Comparison of ENCODE assay signal across 11 cellular contexts in genomic region chr17:41691031-41691777, GRCh38. TPM values are rescaled to one million over a fixed set of nuclear protein-coding genes. Genes with fewer than 3 reads are reported as not detected.
DNase-seq lines count a peak whose midpoint lies in the region; ATAC-seq and TF ChIP-seq lines count a peak whose summit lies in the region.
"Had no signal": no experiment of that assay in that cellular context is flagged by ENCODE, and none has a peak within 500 bp of the region (broad histone marks: within the 10 kb centered on the region; RNA-seq: fewer than 3 reads in every experiment).

No MANE protein-coding gene starts in this region.

- peak overlapping the region in 2 of 12 donors; percentile 22 to 99 for H3K27ac ChIP-seq in heart left ventricle
- peak overlapping the region; percentile 97 to 100 (median 98) for H3K27ac ChIP-seq in transverse colon

- H3K27me3 ChIP-seq in heart left ventricle (no peaks in the 10 kb centered on the region), transverse colon (no peaks in the 10 kb centered on the region), BE2C (no peaks in the 10 kb centered on the region)

- peaks cover 0 to 65% (median 62%) of the 10 kb centered on the region in 9 donors for H3K36me3 ChIP-seq in heart left ventricle
- peaks cover 0 to 47% (median 26%) of the 10 kb centered on the region in 4 donors for H3K36me3 ChIP-seq in transverse colon
- H3K36me3 ChIP-seq in BE2C: peaks cover 53% of the 10 kb centered on the region

- TF ChIP-seq POLR2A in heart left ventricle (IDR thresholded peaks at IDR 0.05) (no peak), transverse colon (IDR thresholded peaks at IDR 0.05) (no peak)

- H3K4me1 Mint-ChIP-seq in activated T-helper 1 cell treated with anti-CD3 and anti-CD28 coated beads, Interleukin-12 subunit alpha, Interleukin-12 subunit beta, Interleukin-2, Interleukin-4 antibody, amounts not matched to agents 30 ng/mL and 10 ng/mL and 1 ng/mL, durations not matched to agents 14 hours and 24 hours and 36 hours (ENCODE audit: low read depth): peaks cover 36% of the 10 kb centered on the region

- peak overlapping the region; percentile 44 for H3K27ac Mint-ChIP-seq in activated T-helper 1 cell treated with anti-CD3 and anti-CD28 coated beads, Interleukin-12 subunit alpha, Interleukin-12 subunit beta, Interleukin-2, Interleukin-4 antibody, amounts not matched to agents 30 ng/mL and 10 ng/mL and 1 ng/mL, durations not matched to agents 14 hours and 24 hours and 36 hours

- in situ Hi-C loops in transverse colon (cut with MboI; ENCODE audit: low pct_ligation_motif_present in 1 of 4, low pct_unique_long_range_greater_than_20kb in 1 of 4, low sequenced_read_pairs in 3 of 4): no loop called here

- TF ChIP-seq CTCF in heart left ventricle (IDR thresholded peaks at IDR 0.05) (no peak), fibroblast of villous mesenchyme (IDR thresholded peaks at IDR 0.05; ENCODE audit: insufficient read depth, low read depth, low read length) (no peak), transverse colon (IDR thresholded peaks at IDR 0.05) (no peak), BE2C (IDR thresholded peaks at IDR 0.05; ENCODE audit: low read depth, low read length) (no peak)

- no peaks in the 10 kb centered on the region for H3K9me3 ChIP-seq in heart left ventricle
- H3K9me3 ChIP-seq in transverse colon: no peaks in the 10 kb centered on the region
- no peaks in the 10 kb centered on the region for H3K9me3 ChIP-seq in BE2C

- H3K4me3 ChIP-seq in heart left ventricle: peak overlapping the region in 8 of 12 donors; percentile 75 to 99 (median 87)
- peak overlapping the region; percentile 97 for H3K4me3 ChIP-seq in fibroblast of villous mesenchyme (ENCODE audit: low read depth, low read length)
- H3K4me3 ChIP-seq in transverse colon: peak overlapping the region in 1 of 4 donors; percentile 70
- H3K4me3 ChIP-seq in BE2C (ENCODE audit: low read depth, low read length): no peak overlapping the region; the same call in 1 of the 2 replicates

- H3K4me3 Mint-ChIP-seq in activated T-helper 1 cell treated with anti-CD3 and anti-CD28 coated beads, Interleukin-12 subunit alpha, Interleukin-12 subunit beta, Interleukin-2, Interleukin-4 antibody, amounts not matched to agents 30 ng/mL and 10 ng/mL and 1 ng/mL, durations not matched to agents 14 hours and 24 hours and 36 hours: peak overlapping the region; percentile 96

- intact Hi-C loops in heart left ventricle (cut with DNase I): loop anchor here in 2 of 10 donors (5.0 to 10.0 kb wide), 2 partner anchors 84 to 86 kb away; no protein-coding TSS in a partner anchor
- intact Hi-C loops in Right ventricle myocardium inferior (cut with DNase I): no loop called here
- intact Hi-C loops in activated T-helper 1 cell treated with anti-CD3 and anti-CD28 coated beads, Interleukin-12 subunit alpha, Interleukin-12 subunit beta, Interleukin-2, Interleukin-4 antibody, amounts not matched to agents 30 ng/mL and 10 ng/mL and 1 ng/mL, durations not matched to agents 14 hours and 24 hours and 36 hours (cut with micrococcal nuclease): no loop called here
- intact Hi-C loops in transverse colon (cut with DNase I; ENCODE audit: low total_unique reads): no loop called here

- ATAC-seq in heart left ventricle: no peak
- ATAC-seq in Right ventricle myocardium inferior: no peak
- no peak for ATAC-seq in activated CD4-positive, CD25-positive, alpha-beta regulatory T cell treated with anti-CD3 and anti-CD28 coated beads, Interleukin-2, amount 50 U/mL, for 24 hours
- no peak for ATAC-seq in GM18520 (IDR thresholded peaks at IDR 0.05; ENCODE audit: unreplicated experiment)

- H3K27me3 Mint-ChIP-seq in activated T-helper 1 cell treated with anti-CD3 and anti-CD28 coated beads, Interleukin-12 subunit alpha, Interleukin-12 subunit beta, Interleukin-2, Interleukin-4 antibody, amounts not matched to agents 30 ng/mL and 10 ng/mL and 1 ng/mL, durations not matched to agents 14 hours and 24 hours and 36 hours (ENCODE audit: insufficient read depth): peaks cover 3% of the 10 kb centered on the region

- DNase-seq in heart left ventricle (no peak), Right ventricle myocardium inferior (ENCODE audit: missing footprints) (no peak), fibroblast of villous mesenchyme (ENCODE audit: low read depth) (no peak), transverse colon (no peak), BE2C (no peak)
- DNase-seq in activated T-helper 1 cell treated with anti-CD3 and anti-CD28 coated beads, Interleukin-12 subunit alpha, Interleukin-12 subunit beta, Interleukin-2, Interleukin-4 antibody, amounts not matched to agents 30 ng/mL and 10 ng/mL and 1 ng/mL, durations not matched to agents 14 hours and 24 hours and 36 hours (ENCODE audit: low spot score): no peak
- DNase-seq: NCI-H774 had no signal

- no peaks in the 10 kb centered on the region for H3K9me3 Mint-ChIP-seq in activated T-helper 1 cell treated with anti-CD3 and anti-CD28 coated beads, Interleukin-12 subunit alpha, Interleukin-12 subunit beta, Interleukin-2, Interleukin-4 antibody, amounts not matched to agents 30 ng/mL and 10 ng/mL and 1 ng/mL, durations not matched to agents 14 hours and 24 hours and 36 hours

- TF ChIP-seq EP300 in transverse colon (IDR thresholded peaks at IDR 0.05; ENCODE audit: low read depth): no peak

- WGBS in heart left ventricle, 4 donors: 66 to 74% (median 70%) methylated on average over 10 of the region's 10 CpGs
- WGBS in transverse colon (ENCODE audit: low coverage in 1 of 2), 2 donors: 33 to 72% methylated on average over 1 to 10 of the region's 10 CpGs

- peaks cover 50% of the 10 kb centered on the region for H3K36me3 Mint-ChIP-seq in activated T-helper 1 cell treated with anti-CD3 and anti-CD28 coated beads, Interleukin-12 subunit alpha, Interleukin-12 subunit beta, Interleukin-2, Interleukin-4 antibody, amounts not matched to agents 30 ng/mL and 10 ng/mL and 1 ng/mL, durations not matched to agents 14 hours and 24 hours and 36 hours (ENCODE audit: low read depth)

- H3K4me1 ChIP-seq in heart left ventricle: peaks cover 11 to 45% (median 39%) of the 10 kb centered on the region in 12 donors
- peaks cover 19 to 42% (median 27%) of the 10 kb centered on the region in 4 donors for H3K4me1 ChIP-seq in transverse colon
- no peaks in the 10 kb centered on the region; the same call in 1 of the 2 replicates for H3K4me1 ChIP-seq in BE2C

RNA-seq across cellular contexts. Expression of gene EIF1, which starts 2.5 kb away (rescaled TPM):
- total RNA-seq in heart left ventricle: 1,000 to 10,000 TPM in 6 of 9 donors, 100 to 1,000 TPM in 3; 402 to 1,338 (median 1,177) TPM
- 1,000 to 10,000 TPM in 1 of 2 donors, 100 to 1,000 TPM in 1; 911 to 1,001 TPM for polyA plus RNA-seq in heart left ventricle
- 1,166 TPM for total RNA-seq in Right ventricle myocardium inferior
- 876 and 893 TPM in 2 replicates for total RNA-seq in activated T-helper 1 cell treated with anti-CD3 and anti-CD28 coated beads, Interleukin-12 subunit alpha, Interleukin-12 subunit beta, Interleukin-2, Interleukin-4 antibody, amounts not matched to agents 30 ng/mL and 10 ng/mL and 1 ng/mL, durations not matched to agents 14 hours and 24 hours and 36 hours
- total RNA-seq in fibroblast of villous mesenchyme: 82.5 and 85.5 TPM in 2 replicates
- total RNA-seq in transverse colon: 100 to 1,000 TPM in 3 of 4 donors, 10 to 100 TPM in 1; 93.3 to 520 (median 241) TPM
- polyA plus RNA-seq in BE2C (2012; ENCODE audit: insufficient read depth, insufficient read length, low read depth): 2,463 TPM

RNA-seq across cellular contexts. Expression of gene GAST, which starts 20.9 kb away (rescaled TPM):
- total RNA-seq in heart left ventricle (not detected), Right ventricle myocardium inferior (not detected), fibroblast of villous mesenchyme (not detected in 2 replicates), transverse colon (not detected)
- not detected for polyA plus RNA-seq in heart left ventricle
- not detected in 2 replicates for total RNA-seq in activated T-helper 1 cell treated with anti-CD3 and anti-CD28 coated beads, Interleukin-12 subunit alpha, Interleukin-12 subunit beta, Interleukin-2, Interleukin-4 antibody, amounts not matched to agents 30 ng/mL and 10 ng/mL and 1 ng/mL, durations not matched to agents 14 hours and 24 hours and 36 hours
- polyA plus RNA-seq in BE2C (2012; ENCODE audit: insufficient read depth, insufficient read length, low read depth): not detected
- total RNA-seq: pulmonary artery endothelial cell, temporal lobe had no signal

RNA-seq across cellular contexts. Expression of gene HAP1, which starts 43.2 kb away (rescaled TPM):
- total RNA-seq in heart left ventricle: under 1 TPM in 4 of 9 donors, not detected in 5; 0.07 to 0.35 (median 0.10) TPM
- polyA plus RNA-seq in heart left ventricle: under 1 TPM in 1 of 2 donors, not detected in 1; 0.10 TPM
- 0.14 TPM for total RNA-seq in Right ventricle myocardium inferior
- not detected in 2 replicates for total RNA-seq in activated T-helper 1 cell treated with anti-CD3 and anti-CD28 coated beads, Interleukin-12 subunit alpha, Interleukin-12 subunit beta, Interleukin-2, Interleukin-4 antibody, amounts not matched to agents 30 ng/mL and 10 ng/mL and 1 ng/mL, durations not matched to agents 14 hours and 24 hours and 36 hours
- total RNA-seq in fibroblast of villous mesenchyme: under 0.01 TPM in 2 replicates
- total RNA-seq in transverse colon: under 1 TPM in 2 of 4 donors, not detected in 2; 0.55 to 0.79 TPM
- 0.29 TPM for polyA plus RNA-seq in BE2C (2012; ENCODE audit: insufficient read depth, insufficient read length, low read depth)
